ENCODE assay signal across 1 cellular context in the genomic region with DNA sequence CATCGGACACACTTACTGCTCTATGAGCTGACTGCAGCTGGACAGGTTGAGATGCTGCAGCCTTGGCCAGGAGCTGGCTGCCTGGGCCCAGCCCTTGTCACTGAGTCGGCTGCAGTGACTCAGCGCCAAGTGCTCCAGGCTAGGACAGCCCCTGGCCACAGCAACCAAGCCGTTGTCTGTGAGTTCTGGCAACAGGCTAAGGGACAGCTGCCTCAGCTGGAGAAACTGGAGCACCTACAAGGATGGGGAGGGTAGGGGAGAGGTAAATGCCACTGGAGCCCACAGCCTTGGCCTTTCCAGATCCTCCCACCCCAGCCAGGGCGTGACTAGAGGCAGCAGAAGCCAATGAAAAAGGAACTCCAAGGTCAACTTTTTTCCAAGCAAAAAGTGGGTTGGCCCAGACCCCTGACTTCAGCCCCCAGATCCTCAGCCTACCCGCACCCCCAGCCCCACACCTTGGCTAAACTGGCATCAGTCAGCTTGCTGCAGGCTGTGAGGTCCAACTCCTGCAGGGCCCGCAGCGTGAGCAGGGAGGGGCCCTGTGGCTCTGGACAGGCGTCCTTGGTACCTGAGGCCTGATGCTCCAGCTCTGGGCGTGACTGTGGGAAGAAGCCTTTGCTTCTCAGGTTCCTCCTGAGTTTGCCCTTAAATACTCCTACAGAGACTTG.
TF ChIP-seq lines count a peak whose summit lies in the region.

No MANE protein-coding gene starts in this region.

TF ChIP-seq in SK-N-SH, 30 proteins besides CTCF, POLR2A, EP300 and RAD21:
- no peak for TF ChIP-seq CHD2 (IDR thresholded peaks at IDR 0.05; ENCODE audit: low read length, partially characterized antibody)
- TF ChIP-seq, protein P1, sequence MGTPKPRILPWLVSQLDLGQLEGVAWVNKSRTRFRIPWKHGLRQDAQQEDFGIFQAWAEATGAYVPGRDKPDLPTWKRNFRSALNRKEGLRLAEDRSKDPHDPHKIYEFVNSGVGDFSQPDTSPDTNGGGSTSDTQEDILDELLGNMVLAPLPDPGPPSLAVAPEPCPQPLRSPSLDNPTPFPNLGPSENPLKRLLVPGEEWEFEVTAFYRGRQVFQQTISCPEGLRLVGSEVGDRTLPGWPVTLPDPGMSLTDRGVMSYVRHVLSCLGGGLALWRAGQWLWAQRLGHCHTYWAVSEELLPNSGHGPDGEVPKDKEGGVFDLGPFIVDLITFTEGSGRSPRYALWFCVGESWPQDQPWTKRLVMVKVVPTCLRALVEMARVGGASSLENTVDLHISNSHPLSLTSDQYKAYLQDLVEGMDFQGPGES (IDR thresholded peaks at IDR 0.05; ENCODE audit: low read depth, low read length), result no peak
- TF ChIP-seq JUND (IDR thresholded peaks at IDR 0.05), result no peak
- TF ChIP-seq FOSL2 (IDR thresholded peaks at IDR 0.05; ENCODE audit: borderline replicate concordance, low read depth), result no peak
- no peak for TF ChIP-seq GATA2 (CRISPR knock-in tag; IDR thresholded peaks at IDR 0.05)
- TF ChIP-seq EZH2phosphoT487 (IDR thresholded peaks at IDR 0.05; ENCODE audit: borderline replicate concordance, low read depth), result no peak
- no peak for TF ChIP-seq REST (IDR thresholded peaks at IDR 0.05; ENCODE audit: low read depth, low read length)
- no peak for TF ChIP-seq ELF1 (IDR thresholded peaks at IDR 0.05)
- TF ChIP-seq FOXJ3 (CRISPR knock-in tag; IDR thresholded peaks at IDR 0.05), result no peak
- TF ChIP-seq MAX (IDR thresholded peaks at IDR 0.05; ENCODE audit: low read depth), result no peak
- TF ChIP-seq MEF2A (IDR thresholded peaks at IDR 0.05; ENCODE audit: borderline replicate concordance, low read depth), result no peak
